In the genomic region with DNA sequence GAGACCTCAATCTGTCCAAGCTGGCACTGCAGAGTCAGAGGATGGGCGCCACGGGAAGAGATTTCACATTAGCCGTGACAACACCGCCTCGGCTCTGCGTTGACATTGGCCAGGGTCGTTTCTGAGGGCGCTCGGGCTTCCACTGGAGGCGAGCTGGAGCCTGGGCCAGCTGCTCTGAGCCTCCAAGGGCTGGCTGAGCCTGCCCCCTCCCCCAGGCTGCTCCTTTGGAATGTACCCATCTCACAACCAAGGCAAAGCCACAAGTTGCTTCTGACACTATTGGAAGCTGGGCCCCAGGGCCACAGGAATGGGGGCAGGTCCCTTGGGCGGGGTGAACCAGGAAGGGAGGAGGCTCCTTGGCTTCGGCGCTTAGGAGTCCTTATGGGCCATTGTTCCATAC, we compare ENCODE assay signal across 13 cellular contexts. TPM values are rescaled to one million over a fixed set of nuclear protein-coding genes. Genes with fewer than 3 reads are reported as not detected.
DNase-seq lines count a peak whose midpoint lies in the region; ATAC-seq and TF ChIP-seq lines count a peak whose summit lies in the region.
"Had no signal": no experiment of that assay in that cellular context is flagged by ENCODE, and none has a peak within 500 bp of the region (broad histone marks: within the 10 kb centered on the region; RNA-seq: fewer than 3 reads in every experiment).

No MANE protein-coding gene starts in this region.

- TF ChIP-seq POLR2A in IMR-90 (IDR thresholded peaks at IDR 0.05; ENCODE audit: low read depth, low read length), result no peak

- peaks cover 11% of the 10 kb centered on the region; the same call in 1 of the 2 replicates for H3K9me1 ChIP-seq in IMR-90 (ENCODE audit: insufficient read depth, low read length)

- 0 out of 2 replicates have a peak overlapping the region, but pooled peaks have one; percentile 82 for H3K23ac ChIP-seq in IMR-90 (ENCODE audit: low read depth, low read length)

- ATAC-seq in IMR-90 (ENCODE audit: low read depth), result peak; percentile 31
- ATAC-seq in stimulated activated naive B cell treated with anti-CD40 and anti-IgM and Interleukin-4, amounts not matched to agents 10 μg/mL and 1 μg/mL and 100 μg/mL, for 72 hours (replicated peaks), result no peak

- no peaks in the 10 kb centered on the region for H3K9me3 ChIP-seq in IMR-90 (ENCODE audit: control insufficient read depth, insufficient read depth, low read length)
- no peaks in the 10 kb centered on the region for H3K9me3 ChIP-seq in effector memory CD4-positive, alpha-beta T cell (ENCODE audit: control insufficient read depth, low read length)

- no peak overlapping the region for H2AK9ac ChIP-seq in IMR-90 (replicated peaks; ENCODE audit: low read depth, low read length, poor library complexity)

- peaks cover 7 to 16% of the 10 kb centered on the region in 2 experiments; a peak in 1 of 4 replicates for H3K79me1 ChIP-seq in IMR-90 (ENCODE audit: low read depth in 1 of 2, low read length in 2 of 2)

- intact Hi-C loops in IMR-90 (cut with micrococcal nuclease), result no loop called here
- intact Hi-C loops in dorsolateral prefrontal cortex (cut with DNase I), result no loop called here

- H4K91ac ChIP-seq in IMR-90 (ENCODE audit: insufficient read depth, low read depth, low read length), result no peak overlapping the region

- H4K20me1 ChIP-seq in IMR-90 (ENCODE audit: insufficient read depth, low read length), result peaks cover 12% of the 10 kb centered on the region; the same call in 1 of the 2 replicates

- TF ChIP-seq CTCF in IMR-90 (conservative IDR thresholded peaks at IDR 0.05; ENCODE audit: low read depth, low read length) (no peak), dorsolateral prefrontal cortex (IDR thresholded peaks at IDR 0.05 in 54 of 56, conservative IDR thresholded peaks at IDR 0.05 in 2 of 56; ENCODE audit: low read depth in 1 of 56, partially characterized antibody in 56 of 56) (no peak)

- H4K8ac ChIP-seq in IMR-90 (ENCODE audit: low read depth in 2 of 2, low read length in 2 of 2), result no peak overlapping the region

- POLR2A ChIA-PET in IMR-90 (lab: Charles Lee; ENCODE audit: unreplicated experiment), result interaction anchor here (0.6 kb wide), 1 partner anchor 98 kb away, joined by 3 read pairs; no protein-coding TSS in a partner anchor

- no peak overlapping the region for H3K4me2 ChIP-seq in IMR-90 (ENCODE audit: low read depth, low read length)

- peak overlapping the region; percentile 36; the same call in 1 of the 2 replicates for H3K14ac ChIP-seq in IMR-90 (replicated peaks; ENCODE audit: low read depth, low read length)

- H3K27me3 Mint-ChIP-seq in stimulated activated naive B cell treated with anti-CD40 and anti-IgM and Interleukin-4, amounts not matched to agents 10 μg/mL and 1 μg/mL and 100 μg/mL, for 72 hours, result no peaks in the 10 kb centered on the region

- H4K5ac ChIP-seq in IMR-90 (ENCODE audit: low read depth, low read length), result no peak overlapping the region

- DNase-seq in IMR-90 (peak; percentile 30), dorsolateral prefrontal cortex (no peak), left kidney (ENCODE audit: low read depth, low spot score) (peak; percentile 61), NCI-H2081 treated with DMSO at 0.1 percent for 48 hours (lab: John Stamatoyannopoulos, UW) (no peak), NOMO-1 (lab: John Stamatoyannopoulos, UW; ENCODE audit: unreplicated experiment in 2 of 2) (no peak), NCI-H1694 (lab: John Stamatoyannopoulos, UW) (no peak)
- no peak for DNase-seq in stimulated activated naive B cell treated with anti-CD40 and anti-IgM and Interleukin-4, amounts not matched to agents 10 μg/mL and 1 μg/mL and 100 μg/mL, for 72 hours
- DNase-seq in effector memory CD4-positive, alpha-beta T cell, result no peak
- DNase-seq: DMS 273 treated with DMSO at 0.1 percent for 48 hours; NCI-H2107; stimulated activated naive CD4-positive, alpha-beta T cell treated with Interleukin-2 at 50 U/mL for 16 hours had no signal

- H3K9ac ChIP-seq in IMR-90 (ENCODE audit: low read depth, low read length), result no peak overlapping the region
- H3K9ac ChIP-seq: parathyroid adenoma had no signal

- dilution Hi-C loops in IMR-90 (cut with HindIII; ENCODE audit: low sequenced_read_pairs, unreplicated experiment), result no loop called here

- no peak overlapping the region for H2BK5ac ChIP-seq in IMR-90 (ENCODE audit: low read depth, low read length, poor library complexity, severe bottlenecking)

- H2AFZ ChIP-seq in IMR-90 (replicated peaks; ENCODE audit: low read length, poor library complexity), result no peak overlapping the region
- H2AFZ ChIP-seq: parathyroid adenoma had no signal

- WGBS in IMR-90 (ENCODE audit: extremely low coverage in 2 of 2, insufficient read length in 1 of 2), 2 experiments, result no CpG with 5 or more reads among the region's 13 CpGs

- peaks cover 47 to 65% of the 10 kb centered on the region in 2 donors for H3K4me1 Mint-ChIP-seq in stimulated activated naive B cell treated with anti-CD40 and anti-IgM and Interleukin-4, amounts not matched to agents 10 μg/mL and 1 μg/mL and 100 μg/mL, for 72 hours

- no peaks in the 10 kb centered on the region for H3K27me3 ChIP-seq in IMR-90 (ENCODE audit: control insufficient read depth, insufficient read depth, low read length)
- no peaks in the 10 kb centered on the region for H3K27me3 ChIP-seq in dorsolateral prefrontal cortex
- no peaks in the 10 kb centered on the region for H3K27me3 ChIP-seq in effector memory CD4-positive, alpha-beta T cell (replicated peaks; ENCODE audit: control insufficient read depth, insufficient read depth, low read length, poor library complexity, severe bottlenecking)

- peaks cover 21 to 28% of the 10 kb centered on the region in 2 donors for H3K36me3 Mint-ChIP-seq in stimulated activated naive B cell treated with anti-CD40 and anti-IgM and Interleukin-4, amounts not matched to agents 10 μg/mL and 1 μg/mL and 100 μg/mL, for 72 hours

- peak overlapping the region; percentile 1; the same call in 1 of the 2 replicates for H2AK5ac ChIP-seq in IMR-90 (ENCODE audit: low read depth, low read length)

- no peak overlapping the region for H2BK120ac ChIP-seq in IMR-90 (ENCODE audit: low read depth, low read length)

- H3K4me3 ChIP-seq in IMR-90 (ENCODE audit: insufficient read depth, low read depth, low read length) (no peak overlapping the region), dorsolateral prefrontal cortex (no peak overlapping the region)
- H3K4me3 ChIP-seq in effector memory CD4-positive, alpha-beta T cell (ENCODE audit: insufficient read depth, low read depth, low read length, poor library complexity, severe bottlenecking), result no peak overlapping the region

- H3K4ac ChIP-seq in IMR-90 (ENCODE audit: low read depth, low read length), result 0 out of 2 replicates have a peak overlapping the region, but pooled peaks have one; percentile 60

- H3K9me3 Mint-ChIP-seq in stimulated activated naive B cell treated with anti-CD40 and anti-IgM and Interleukin-4, amounts not matched to agents 10 μg/mL and 1 μg/mL and 100 μg/mL, for 72 hours, result no peaks in the 10 kb centered on the region

- peak overlapping the region; percentile 25 for H3K27ac Mint-ChIP-seq in stimulated activated naive B cell treated with anti-CD40 and anti-IgM and Interleukin-4, amounts not matched to agents 10 μg/mL and 1 μg/mL and 100 μg/mL, for 72 hours

- H3K4me3 Mint-ChIP-seq in stimulated activated naive B cell treated with anti-CD40 and anti-IgM and Interleukin-4, amounts not matched to agents 10 μg/mL and 1 μg/mL and 100 μg/mL, for 72 hours, result no peak overlapping the region

- no TSS peak for BruUV-seq in IMR-90 (replicated peaks; lab: Mats Ljungman, UMichigan)

- 0 out of 2 replicates have a peak overlapping the region, but pooled peaks have one; percentile 20 for H2BK20ac ChIP-seq in IMR-90 (ENCODE audit: low read depth, low read length)

- H2BK15ac ChIP-seq in IMR-90 (ENCODE audit: low read depth, low read length), result no peak overlapping the region

- in situ Hi-C loops in IMR-90 (cut with MboI; ENCODE audit: low sequenced_read_pairs), result no loop called here

- no peak overlapping the region for H3K56ac ChIP-seq in IMR-90 (ENCODE audit: extremely low read depth, insufficient read depth, low read length)

- H3K36me3 ChIP-seq in IMR-90 (ENCODE audit: control insufficient read depth, insufficient read depth, low read length), result peaks cover 26% of the 10 kb centered on the region
- H3K36me3 ChIP-seq in effector memory CD4-positive, alpha-beta T cell (ENCODE audit: control insufficient read depth, insufficient read depth, low read length), result peaks cover 35% of the 10 kb centered on the region

- CTCF ChIA-PET in IMR-90 (lab: Yijun Ruan, JAX), result interaction anchor here (0.6 to 1.3 kb wide), 3 partner anchors 12 to 104 kb away, joined by 3 to 4 read pairs (median 3); no protein-coding TSS in a partner anchor

- H3K4me1 ChIP-seq in IMR-90 (ENCODE audit: control insufficient read depth, insufficient read depth, low read length), result peaks cover 17% of the 10 kb centered on the region
- no peaks in the 10 kb centered on the region for H3K4me1 ChIP-seq in effector memory CD4-positive, alpha-beta T cell (ENCODE audit: control insufficient read depth, insufficient read depth, low read length, poor library complexity, severe bottlenecking)

- H3K18ac ChIP-seq in IMR-90 (ENCODE audit: low read depth, low read length), result no peak overlapping the region

- TF ChIP-seq RAD21 in IMR-90 (IDR thresholded peaks at IDR 0.05; ENCODE audit: low read length), result no peak

- H3K27ac ChIP-seq in IMR-90 (ENCODE audit: insufficient read depth, low read length) (no peak overlapping the region), dorsolateral prefrontal cortex (peak overlapping the region in 51 of 59 donors; percentile 20 to 87 (median 79))
- no peak overlapping the region for H3K27ac ChIP-seq in effector memory CD4-positive, alpha-beta T cell (ENCODE audit: insufficient read depth, low read length, poor library complexity, severe bottlenecking)
- H3K27ac ChIP-seq: parathyroid adenoma had no signal

RNA-seq across cellular contexts. Expression of a gene that starts 12.7 kb away (rescaled TPM):
- total RNA-seq in IMR-90 (2012; rRNA removed) (0.72 and 0.83 TPM in 2 replicates), dorsolateral prefrontal cortex (10 to 100 TPM in 1 of 120 experiments, 1 to 10 TPM in 106, under 1 TPM in 13; 0.29 to 10.1 (median 2.2) TPM)
- polyA plus RNA-seq in IMR-90 (2012; rRNA removed), result 4.8 and 5.4 TPM in 2 replicates
- polyA plus RNA-seq in IMR-90 (2012; cell fraction: cytosol; rRNA removed), result 3.3 and 6.1 TPM in 2 replicates
- 5.4 and 6.0 TPM in 2 replicates for polyA plus RNA-seq in IMR-90 (2012; cell fraction: nucleus; rRNA removed; ENCODE audit: low replicate concordance)

RNA-seq across cellular contexts. Expression of a gene that starts 21.9 kb away (rescaled TPM):
- total RNA-seq in IMR-90 (2012; rRNA removed) (not detected in 2 replicates), dorsolateral prefrontal cortex (1 to 10 TPM in 5 of 120 experiments, under 1 TPM in 30, not detected in 85; 0.24 to 1.6 (median 0.59) TPM)
- polyA plus RNA-seq in IMR-90 (2012; rRNA removed), result not detected in 2 replicates
- not detected in 2 replicates for polyA plus RNA-seq in IMR-90 (2012; cell fraction: cytosol; rRNA removed)
- 0.04 TPM in 1 of 2 replicates, not detected in the other for polyA plus RNA-seq in IMR-90 (2012; cell fraction: nucleus; rRNA removed; ENCODE audit: low replicate concordance)
- total RNA-seq: epithelial cell of proximal tubule had no signal

RNA-seq across cellular contexts. Expression of a gene that starts 30.4 kb away (rescaled TPM):
- total RNA-seq in IMR-90 (2012; rRNA removed) (not detected in 2 replicates), dorsolateral prefrontal cortex (1 to 10 TPM in 17 of 120 experiments, under 1 TPM in 38, not detected in 65; 0.38 to 2.3 (median 0.74) TPM)
- polyA plus RNA-seq in IMR-90 (2012; rRNA removed), result not detected in 2 replicates
- not detected in 2 replicates for polyA plus RNA-seq in IMR-90 (2012; cell fraction: cytosol; rRNA removed)
- not detected in 2 replicates for polyA plus RNA-seq in IMR-90 (2012; cell fraction: nucleus; rRNA removed; ENCODE audit: low replicate concordance)
- total RNA-seq: epithelial cell of proximal tubule had no signal

RNA-seq across cellular contexts. Expression of a gene that starts 38.3 kb away (rescaled TPM):
- total RNA-seq in IMR-90 (2012; rRNA removed) (4.8 and 5.3 TPM in 2 replicates), dorsolateral prefrontal cortex (10 to 100 TPM in 116 of 120 experiments, 1 to 10 TPM in 4; 8.7 to 37.4 (median 18.7) TPM)
- polyA plus RNA-seq in IMR-90 (2012; rRNA removed), result 15.9 and 17.3 TPM in 2 replicates
- 6.7 and 10.6 TPM in 2 replicates for polyA plus RNA-seq in IMR-90 (2012; cell fraction: cytosol; rRNA removed)
- polyA plus RNA-seq in IMR-90 (2012; cell fraction: nucleus; rRNA removed; ENCODE audit: low replicate concordance), result 53.8 and 151 TPM in 2 replicates

Comparison
In these comparisons a context has a peak if more than half of its experiments do, and no peak if none do; other contexts are left out.
1. DNase-seq: peak in IMR-90 (single experiment) and left kidney (single experiment); none in dorsolateral prefrontal cortex (0 of 10), stimulated activated naive B cell treated with anti-CD40 and anti-IgM and Interleukin-4, amounts not matched to agents 10 μg/mL and 1 μg/mL and 100 μg/mL, for 72 hours (single experiment), NCI-H2081 treated with DMSO at 0.1 percent for 48 hours (single experiment), NOMO-1 (0 of 2), effector memory CD4-positive, alpha-beta T cell (0 of 3) and NCI-H1694 (single experiment).
2. H3K27ac ChIP-seq: peak in dorsolateral prefrontal cortex (51 of 59); none in IMR-90 (single experiment) and effector memory CD4-positive, alpha-beta T cell (single experiment).